ENCODE assay signal across 9 cellular contexts in genomic region chr9:127449332-127449966, GRCh38. TPM values are rescaled to one million over a fixed set of nuclear protein-coding genes. Genes with fewer than 3 reads are reported as not detected.
DNase-seq lines count a peak whose midpoint lies in the region; FAIRE-seq and TF ChIP-seq lines count a peak whose summit lies in the region.
"Had no signal": no experiment of that assay in that cellular context is flagged by ENCODE, and none has a peak within 500 bp of the region (broad histone marks: within the 10 kb centered on the region; RNA-seq: fewer than 3 reads in every experiment).

No MANE protein-coding gene starts in this region.

- H3K9me1 ChIP-seq in endothelial cell of umbilical vein (replicated peaks; ENCODE audit: control insufficient read depth, extremely low read depth, insufficient read depth, low read length) = no peaks in the 10 kb centered on the region

- no peak overlapping the region for H3K14ac ChIP-seq in trophoblast cell (ENCODE audit: low read length)

- H4K91ac ChIP-seq in trophoblast cell (ENCODE audit: low read depth, low read length) = no peak overlapping the region

- H3K9me3 ChIP-seq in endothelial cell of umbilical vein (replicated peaks; ENCODE audit: control insufficient read depth, insufficient read depth, low read length) = peaks cover 2% of the 10 kb centered on the region
- H3K9me3 ChIP-seq in trophoblast cell (ENCODE audit: insufficient read depth, low read depth, low read length) = peaks cover 5% of the 10 kb centered on the region

- no peak overlapping the region for H3K18ac ChIP-seq in trophoblast cell (ENCODE audit: low read length)

- no peak overlapping the region for H4K8ac ChIP-seq in trophoblast cell (ENCODE audit: low read depth, low read length)

- H2BK12ac ChIP-seq in trophoblast cell (ENCODE audit: low read length) = no peak overlapping the region

- WGBS in trophoblast cell (ENCODE audit: extremely low coverage, insufficient coverage, insufficient read length) = no CpG with 5 or more reads among the region's 5 CpGs

- peak overlapping the region; percentile 83 for H3K4me2 ChIP-seq in endothelial cell of umbilical vein (ENCODE audit: insufficient read depth, low read length)
- peak overlapping the region; percentile 94 for H3K4me2 ChIP-seq in trophoblast cell (ENCODE audit: low read length)

- H4K12ac ChIP-seq in trophoblast cell (ENCODE audit: low read depth, low read length) = peak overlapping the region; percentile 13

- peak overlapping the region; percentile 100 for H3K4ac ChIP-seq in trophoblast cell (ENCODE audit: low read depth, low read length)

- H2AFZ ChIP-seq in endothelial cell of umbilical vein (ENCODE audit: low read depth, low read length) (no peak overlapping the region), trophoblast cell (ENCODE audit: insufficient read depth, low read length, poor library complexity) (no peak overlapping the region)

- H3K79me2 ChIP-seq in endothelial cell of umbilical vein (ENCODE audit: control insufficient read depth, insufficient read depth, low read length) (peaks cover 34% of the 10 kb centered on the region), trophoblast cell (ENCODE audit: control insufficient read depth, insufficient read depth, low read length, poor library complexity) (peaks cover 23% of the 10 kb centered on the region)

- no peak for TF ChIP-seq CTCF in endothelial cell of umbilical vein (IDR thresholded peaks at IDR 0.05; ENCODE audit: extremely low read depth in 1 of 2, insufficient read depth in 1 of 2, low read depth in 1 of 2, low read length in 2 of 2)

- FAIRE-seq in RCC 7860 (lab: Jason Lieb, UNC) (no peak), endothelial cell of umbilical vein (lab: Jason Lieb, UNC) (no peak)

- TF ChIP-seq POLR2A in endothelial cell of umbilical vein (IDR thresholded peaks at IDR 0.05; ENCODE audit: low read depth, low read length) = no peak

- H2AK5ac ChIP-seq in trophoblast cell (ENCODE audit: low read length) = no peak overlapping the region

- H3K4me3 ChIP-seq in GM08714 (ENCODE audit: low read length) (peak overlapping the region; percentile 99), endothelial cell of umbilical vein (replicated peaks in 1 of 3; ENCODE audit: insufficient read depth in 1 of 3, low read depth in 1 of 3, low read length in 3 of 3) (peak overlapping the region; percentile 54 to 85 (median 60)), trophoblast cell (ENCODE audit: low read depth, low read length) (peak overlapping the region; percentile 25)

- no peak overlapping the region for H3K27ac ChIP-seq in endothelial cell of umbilical vein (ENCODE audit: insufficient read depth, low read depth, low read length)
- H3K27ac ChIP-seq in trophoblast cell (ENCODE audit: low read depth, low read length) = peak overlapping the region; percentile 81

- no peak overlapping the region for H2BK5ac ChIP-seq in trophoblast cell (ENCODE audit: low read depth, low read length, poor library complexity)

- no peaks in the 10 kb centered on the region for H4K20me1 ChIP-seq in endothelial cell of umbilical vein (replicated peaks; ENCODE audit: control insufficient read depth, extremely low read depth, insufficient read depth, low read length)

- BruUV-seq in endothelial cell of umbilical vein (replicated peaks; lab: Mats Ljungman, UMichigan) = no TSS peak

- CTCF ChIA-PET in endothelial cell of umbilical vein (lab: Charles Lee) = interaction anchor here (0.9 to 1.4 kb wide), 2 partner anchors 18 to 225 kb away, joined by 3 read pairs; no protein-coding TSS in a partner anchor

- dilution Hi-C loops in endothelial cell of umbilical vein (cut with MboI; ENCODE audit: extremely low pct_ligation_motif_present, low sequenced_read_pairs) = no loop called here

- POLR2A ChIA-PET in endothelial cell of umbilical vein (lab: Charles Lee) = interaction anchor here (0.6 to 2.6 kb wide), 4 partner anchors 25 to 467 kb away, joined by 3 to 10 read pairs (median 5); partner anchors contain the start of genes SLC2A8, ST6GALNAC4 and ZNF79

- intact Hi-C loops in endothelial cell of umbilical vein (cut with micrococcal nuclease) = loop anchor here (1.0 kb wide), 1 partner anchor 25 kb away; the partner anchor contains the start of gene ZNF79

- H3K9ac ChIP-seq in endothelial cell of umbilical vein (replicated peaks; ENCODE audit: extremely low read depth, insufficient read depth, low read length) = peak overlapping the region; percentile 88
- H3K9ac ChIP-seq in trophoblast cell (ENCODE audit: low read length) = peak overlapping the region; percentile 53

- H3K27me3 ChIP-seq in endothelial cell of umbilical vein (ENCODE audit: control insufficient read depth in 2 of 2, insufficient read depth in 2 of 2, low read length in 2 of 2) (no peaks in the 10 kb centered on the region), trophoblast cell (ENCODE audit: insufficient read depth, low read length) (no peaks in the 10 kb centered on the region)

- no peak overlapping the region for H3K23ac ChIP-seq in trophoblast cell (ENCODE audit: low read length)

- DNase-seq in RCC 7860 (ENCODE audit: low spot score) = peak; percentile 10
- no peak for DNase-seq in endothelial cell of umbilical vein (ENCODE audit: low read depth, low spot score)
- no peak for DNase-seq in trophoblast cell
- DNase-seq in SIG-M5 (lab: John Stamatoyannopoulos, UW) = no peak
- DNase-seq in NOMO-1 (lab: John Stamatoyannopoulos, UW; ENCODE audit: unreplicated experiment in 2 of 2) = no peak
- no peak for DNase-seq in NCI-H2171 (lab: John Stamatoyannopoulos, UW)
- DNase-seq in SW480 (ENCODE audit: low spot score) = no peak
- DNase-seq: NCI-H187 had no signal

- peaks cover 18% of the 10 kb centered on the region for H3K79me1 ChIP-seq in trophoblast cell (ENCODE audit: low read length)

- H3K4me1 ChIP-seq in endothelial cell of umbilical vein (ENCODE audit: control insufficient read depth, extremely low read depth, insufficient read depth, low read length) = peaks cover 19% of the 10 kb centered on the region
- peaks cover 13 to 23% of the 10 kb centered on the region in 2 experiments for H3K4me1 ChIP-seq in trophoblast cell (ENCODE audit: control insufficient read depth in 1 of 2, insufficient read depth in 2 of 2, low read length in 2 of 2)

- no peak overlapping the region for H2BK120ac ChIP-seq in trophoblast cell (ENCODE audit: insufficient read depth, low read length, poor library complexity)

- H3K36me3 ChIP-seq in endothelial cell of umbilical vein (ENCODE audit: control insufficient read depth in 2 of 2, extremely low read depth in 1 of 2, insufficient read depth in 2 of 2, low read length in 2 of 2) (peaks cover 31 to 38% of the 10 kb centered on the region in 2 experiments), trophoblast cell (ENCODE audit: control insufficient read depth in 1 of 2, insufficient read depth in 2 of 2, low read length in 2 of 2) (peaks cover 44 to 59% of the 10 kb centered on the region in 2 experiments)

TF ChIP-seq in endothelial cell of umbilical vein, 7 proteins besides CTCF, POLR2A, EP300 and RAD21 (continues in another document):
- TF ChIP-seq FOS (IDR thresholded peaks at IDR 0.05; ENCODE audit: borderline replicate concordance, insufficient read depth, low read length) (no peak), MYC (IDR thresholded peaks at IDR 0.05; ENCODE audit: low read depth, low read length) (no peak), GATA2 (IDR thresholded peaks at IDR 0.05; ENCODE audit: insufficient read depth, insufficient read length, low read depth, low read length) (no peak), EZH2 (IDR thresholded peaks at IDR 0.05; ENCODE audit: borderline replicate concordance, low read depth, low read length, severe bottlenecking) (no peak)

RNA-seq across cellular contexts. Expression of gene RPL12, which starts 1.8 kb away (rescaled TPM):
- 1,231 and 1,361 TPM in 2 replicates for total RNA-seq in endothelial cell of umbilical vein
- 2,140 and 3,007 TPM in 2 replicates for polyA plus RNA-seq in endothelial cell of umbilical vein
- 2,997 and 3,263 TPM in 2 replicates for polyA plus RNA-seq in endothelial cell of umbilical vein (2011; cell fraction: cytosol; rRNA removed)
- polyA plus RNA-seq in endothelial cell of umbilical vein (2011; cell fraction: nucleus; rRNA removed) = 604 and 667 TPM in 2 replicates
- polyA plus RNA-seq in endothelial cell of umbilical vein (2012) = 1,827 and 2,215 TPM in 2 replicates
- polyA minus RNA-seq in endothelial cell of umbilical vein = 431 and 482 TPM in 2 replicates
- 1,395 TPM for polyA minus RNA-seq in endothelial cell of umbilical vein (2011; cell fraction: cytosol; rRNA and poly(A)+ RNA removed)
- polyA minus RNA-seq in endothelial cell of umbilical vein (2011; cell fraction: nucleus; rRNA and poly(A)+ RNA removed) = 81.6 and 96.0 TPM in 2 replicates
- 2,008 and 2,121 TPM in 2 replicates for polyA plus RNA-seq in trophoblast cell (2013)

RNA-seq across cellular contexts. Expression of gene LRSAM1, which starts 1.9 kb away (rescaled TPM):
- total RNA-seq in endothelial cell of umbilical vein = 18.5 and 18.9 TPM in 2 replicates
- 10.8 and 12.6 TPM in 2 replicates for polyA plus RNA-seq in endothelial cell of umbilical vein
- polyA plus RNA-seq in endothelial cell of umbilical vein (2011; cell fraction: cytosol; rRNA removed) = 6.9 and 8.6 TPM in 2 replicates
- polyA plus RNA-seq in endothelial cell of umbilical vein (2011; cell fraction: nucleus; rRNA removed) = 27.9 and 32.9 TPM in 2 replicates
- polyA plus RNA-seq in endothelial cell of umbilical vein (2012) = 12.9 and 18.9 TPM in 2 replicates
- 9.7 and 13.4 TPM in 2 replicates for polyA minus RNA-seq in endothelial cell of umbilical vein
- 6.0 TPM for polyA minus RNA-seq in endothelial cell of umbilical vein (2011; cell fraction: cytosol; rRNA and poly(A)+ RNA removed)
- polyA minus RNA-seq in endothelial cell of umbilical vein (2011; cell fraction: nucleus; rRNA and poly(A)+ RNA removed) = 16.4 and 17.8 TPM in 2 replicates
- 11.0 and 12.1 TPM in 2 replicates for polyA plus RNA-seq in trophoblast cell (2013)

RNA-seq across cellular contexts. Expression of gene ZNF79, which starts 25.3 kb away (rescaled TPM):
- total RNA-seq in endothelial cell of umbilical vein = 8.9 and 10.6 TPM in 2 replicates
- polyA plus RNA-seq in endothelial cell of umbilical vein = 6.1 and 6.3 TPM in 2 replicates
- 6.9 and 8.1 TPM in 2 replicates for polyA plus RNA-seq in endothelial cell of umbilical vein (2011; cell fraction: cytosol; rRNA removed)
- 20.1 and 21.6 TPM in 2 replicates for polyA plus RNA-seq in endothelial cell of umbilical vein (2011; cell fraction: nucleus; rRNA removed)
- 6.3 and 8.1 TPM in 2 replicates for polyA plus RNA-seq in endothelial cell of umbilical vein (2012)
- polyA minus RNA-seq in endothelial cell of umbilical vein = 13.3 and 15.3 TPM in 2 replicates
- 7.9 TPM for polyA minus RNA-seq in endothelial cell of umbilical vein (2011; cell fraction: cytosol; rRNA and poly(A)+ RNA removed)
- 7.6 and 8.2 TPM in 2 replicates for polyA minus RNA-seq in endothelial cell of umbilical vein (2011; cell fraction: nucleus; rRNA and poly(A)+ RNA removed)
- 4.7 and 5.3 TPM in 2 replicates for polyA plus RNA-seq in trophoblast cell (2013)

RNA-seq across cellular contexts. Expression of gene SLC2A8, which starts 52.5 kb away (rescaled TPM):
- total RNA-seq in endothelial cell of umbilical vein = 17.0 and 19.3 TPM in 2 replicates
- polyA plus RNA-seq in endothelial cell of umbilical vein = 26.1 and 33.5 TPM in 2 replicates
- 13.7 and 16.7 TPM in 2 replicates for polyA plus RNA-seq in endothelial cell of umbilical vein (2011; cell fraction: cytosol; rRNA removed)
- 24.4 and 33.0 TPM in 2 replicates for polyA plus RNA-seq in endothelial cell of umbilical vein (2011; cell fraction: nucleus; rRNA removed)
- polyA plus RNA-seq in endothelial cell of umbilical vein (2012) = 10.9 and 15.6 TPM in 2 replicates
- polyA minus RNA-seq in endothelial cell of umbilical vein = 9.5 and 15.3 TPM in 2 replicates
- 18.9 TPM for polyA minus RNA-seq in endothelial cell of umbilical vein (2011; cell fraction: cytosol; rRNA and poly(A)+ RNA removed)
- 9.1 and 10.6 TPM in 2 replicates for polyA minus RNA-seq in endothelial cell of umbilical vein (2011; cell fraction: nucleus; rRNA and poly(A)+ RNA removed)
- polyA plus RNA-seq in trophoblast cell (2013) = 31.3 and 31.4 TPM in 2 replicates

Comparison
In these comparisons a context has a peak if more than half of its experiments do, and no peak if none do; other contexts are left out.
1. H3K4me3 ChIP-seq: peak in every context shown above with its lines; median percentile 99 in GM08714; 60 in endothelial cell of umbilical vein; 25 in trophoblast cell.